Comparison of ENCODE assay signal across 20 cellular contexts in the genomic region with DNA sequence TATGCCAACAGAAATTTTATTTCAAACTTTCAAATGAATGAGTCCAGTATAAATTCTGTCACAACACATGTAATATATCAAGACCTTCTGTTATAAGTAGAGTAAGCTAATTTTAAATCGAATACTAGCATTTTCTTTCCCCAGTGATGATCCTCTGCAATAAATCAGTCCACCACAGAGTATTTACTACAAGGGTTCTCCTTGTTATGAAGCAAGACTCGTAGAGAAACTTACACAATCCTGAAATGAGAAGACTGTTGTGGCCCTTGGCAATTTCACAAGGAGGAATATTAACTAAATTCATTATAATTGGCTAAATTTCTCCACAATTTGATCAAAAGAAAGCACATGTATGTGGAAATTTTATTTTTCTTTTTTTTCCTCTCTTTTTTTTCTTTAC.
A peak's percentile ranks its signal among the peaks of the same experiment; 100 is the strongest.
DNase-seq lines count a peak whose midpoint lies in the region; TF ChIP-seq lines count a peak whose summit lies in the region.
"Had no signal": no experiment of that assay in that cellular context is flagged by ENCODE, and none has a peak within 500 bp of the region (broad histone marks: within the 10 kb centered on the region; RNA-seq: fewer than 3 reads in every experiment).

No MANE protein-coding gene starts in this region.

- no peaks in the 10 kb centered on the region for H3K4me1 ChIP-seq in testis
- H3K4me1 ChIP-seq: BLaER1, SJCRH30 had no signal

- H3K4me3 ChIP-seq in testis: no peak overlapping the region
- H3K4me3 ChIP-seq: BLaER1, GM23248, MG63, SJCRH30 had no signal

- H3K9me3 ChIP-seq in testis: no peaks in the 10 kb centered on the region
- H3K9me3 ChIP-seq: BLaER1, MG63, SJCRH30 had no signal

- no peak for TF ChIP-seq CTCF in testis (IDR thresholded peaks at IDR 0.05)

- no peak overlapping the region for H3K27ac ChIP-seq in testis
- H3K27ac ChIP-seq: BLaER1, GM23248, SJCRH30 had no signal

- no peaks in the 10 kb centered on the region for H3K36me3 ChIP-seq in testis (ENCODE audit: low read depth, missing control alignments)
- H3K36me3 ChIP-seq: BLaER1, MG63, SJCRH30 had no signal

- no peak for TF ChIP-seq POLR2A in testis (IDR thresholded peaks at IDR 0.05)

- WGBS in testis, 2 donors: 76 to 88% methylated on average over 2 of the region's 2 CpGs

- intact Hi-C loops in testis (cut with DNase I; ENCODE audit: low total_unique reads): no loop called here

- no peaks in the 10 kb centered on the region for H3K27me3 ChIP-seq in testis
- H3K27me3 ChIP-seq: BLaER1, MG63, SJCRH30 had no signal

- peak; percentile 11 for DNase-seq in SKM-1 treated with dmso at 0.1 percent for 144 hours (lab: John Stamatoyannopoulos, UW; ENCODE audit: unreplicated experiment)
- DNase-seq in SKM-1 (lab: John Stamatoyannopoulos, UW; ENCODE audit: unreplicated experiment): no peak
- DNase-seq in NOMO-1 treated with DMSO at 0.1 percent for 48 hours (lab: John Stamatoyannopoulos, UW; ENCODE audit: unreplicated experiment): peak; percentile 88
- DNase-seq in fibroblast of gingiva (ENCODE audit: low read depth): peak; percentile 19
- DNase-seq in NCI-H1694 treated with DMSO at 0.1 percent for 48 hours (lab: John Stamatoyannopoulos, UW): no peak
- no peak for DNase-seq in midbrain (lab: John Stamatoyannopoulos, UW)
- DNase-seq in testis: no peak
- DNase-seq: CD4-positive, alpha-beta T cell; DND-41; GM23248; H9; HFFc6; Kasumi-1; MG63; NCI-H1105 treated with DMSO at 0.1 percent for 48 hours; NCI-H2081; NCI-H2171 treated with DMSO at 0.1 percent for 48 hours; NCI-H524 treated with DMSO at 0.1 percent for 48 hours; SJCRH30 had no signal

Comparison
In these comparisons a context has a peak if more than half of its experiments do, and no peak if none do; other contexts are left out.
1. DNase-seq: peak in SKM-1 treated with dmso at 0.1 percent for 144 hours (single experiment), NOMO-1 treated with DMSO at 0.1 percent for 48 hours (single experiment) and fibroblast of gingiva (single experiment); none in SKM-1 (single experiment), NCI-H1694 treated with DMSO at 0.1 percent for 48 hours (single experiment), midbrain (single experiment) and testis (single experiment).